ENCODE assay signal across 23 cellular contexts in genomic region chr20:57220187-57221165, GRCh38. TPM values are rescaled to one million over a fixed set of nuclear protein-coding genes. Genes with fewer than 3 reads are reported as not detected.
DNase-seq lines count a peak whose midpoint lies in the region; ATAC-seq and TF ChIP-seq lines count a peak whose summit lies in the region.
"Had no signal": no experiment of that assay in that cellular context is flagged by ENCODE, and none has a peak within 500 bp of the region (broad histone marks: within the 10 kb centered on the region; RNA-seq: fewer than 3 reads in every experiment).

No MANE protein-coding gene starts in this region.

- H3K4me3 ChIP-seq in SK-N-SH (ENCODE audit: low read depth in 2 of 2, low read length in 1 of 2) (no peak overlapping the region), adipocyte (ENCODE audit: low read length) (no peak overlapping the region), foreskin fibroblast (ENCODE audit: low read depth in 1 of 2, low read length in 2 of 2) (peak overlapping the region in 1 of 2 donors; percentile 31)
- H3K4me3 ChIP-seq: BLaER1 treated with 17β-estradiol and CSF1 and Interleukin-3, amounts not matched to agents 10 nM and 100 nM; K562 had no signal

- H3K4me2 ChIP-seq in SK-N-SH: no peak overlapping the region
- H3K4me2 ChIP-seq: BLaER1 treated with 17β-estradiol and CSF1 and Interleukin-3, amounts not matched to agents 10 nM and 100 nM had no signal

- no peaks in the 10 kb centered on the region for H3K79me2 ChIP-seq in SK-N-SH (ENCODE audit: insufficient read depth)

- H3F3A ChIP-seq in SK-N-SH (replicated peaks; ENCODE audit: insufficient read depth): no peaks in the 10 kb centered on the region

- ATAC-seq in SK-N-SH treated with all-trans-retinoic acid at 6 μM for 48 hours: no peak; the same call in 2 of the 3 replicates
- ATAC-seq: CD8-positive, alpha-beta T cell; K562 had no signal

- H4K20me1 ChIP-seq in SK-N-SH (ENCODE audit: insufficient read depth): no peaks in the 10 kb centered on the region

- peak; percentile 77 for DNase-seq in SK-N-SH
- DNase-seq in adipocyte (ENCODE audit: low read depth): peak; percentile 66
- DNase-seq in foreskin fibroblast: peak; percentile 25 to 46
- DNase-seq in HCEC 1CT: no peak
- no peak for DNase-seq in RWPE1 (ENCODE audit: low spot score)
- DNase-seq in A172 (ENCODE audit: low spot score): no peak
- DNase-seq in DMS 273 treated with DMSO at 0.1 percent for 48 hours (lab: John Stamatoyannopoulos, UW): no peak
- DNase-seq: Calu3; CD8-positive, alpha-beta T cell; DMS53; NCI-H1105; NCI-H1694; NCI-H2081 treated with DMSO at 0.1 percent for 48 hours; NCI-H510A; NCI-H774; OCI-M1; SIG-M5 had no signal

- H3K27ac ChIP-seq in SK-N-SH (ENCODE audit: low read depth in 2 of 2, low read length in 1 of 2) (peak overlapping the region in 1 of 2 experiments; percentile 94; a peak in 2 of 4 replicates), RWPE1 (no peak overlapping the region)
- H3K27ac ChIP-seq: 22Rv1; BLaER1 treated with 17β-estradiol and CSF1 and Interleukin-3, amounts not matched to agents 10 nM and 100 nM had no signal

- no peak overlapping the region for H2AFZ ChIP-seq in SK-N-SH (ENCODE audit: low read depth)

- POLR2A ChIA-PET in SK-N-SH (lab: Yijun Ruan, JAX): interaction anchor here (0.6 to 1.0 kb wide), 2 partner anchors 22 to 71 kb away, joined by 3 to 5 read pairs; no protein-coding TSS in a partner anchor
- POLR2A ChIA-PET in RWPE1 (lab: Yijun Ruan, JAX; ENCODE audit: low non-redundant PET): no interaction called here

- peak in 1 of 2 experiments; percentile 38; a peak in 2 of 4 replicates for TF ChIP-seq EP300 in SK-N-SH (IDR thresholded peaks at IDR 0.05; ENCODE audit: borderline replicate concordance in 1 of 2, low read depth in 1 of 2, low read length in 1 of 2)

- H3K36me3 ChIP-seq in SK-N-SH (replicated peaks in 1 of 2; ENCODE audit: control insufficient read depth in 1 of 2, insufficient read depth in 2 of 2, low read length in 1 of 2): no peaks in the 10 kb centered on the region
- H3K36me3 ChIP-seq in adipocyte (ENCODE audit: control insufficient read depth, insufficient read depth, low read length, severe bottlenecking): no peaks in the 10 kb centered on the region
- H3K36me3 ChIP-seq: BLaER1 treated with 17β-estradiol and CSF1 and Interleukin-3, amounts not matched to agents 10 nM and 100 nM had no signal

- H3K9me3 ChIP-seq in SK-N-SH: no peaks in the 10 kb centered on the region
- no peaks in the 10 kb centered on the region for H3K9me3 ChIP-seq in adipocyte (ENCODE audit: control insufficient read depth, low read length)

- H3K9ac ChIP-seq in SK-N-SH (no peak overlapping the region), adipocyte (ENCODE audit: low read length) (no peak overlapping the region)
- H3K9ac ChIP-seq: BLaER1 treated with 17β-estradiol and CSF1 and Interleukin-3, amounts not matched to agents 10 nM and 100 nM had no signal

- H3K4me1 ChIP-seq in SK-N-SH (ENCODE audit: control insufficient read depth in 1 of 2, insufficient read depth in 2 of 2, low read depth in 1 of 2, low read length in 1 of 2): peaks cover 0 to 53% of the 10 kb centered on the region in 2 experiments; a peak in 1 of 4 replicates
- H3K4me1 ChIP-seq in adipocyte (ENCODE audit: control insufficient read depth, insufficient read depth, low read length): peaks cover 16% of the 10 kb centered on the region

- no peaks in the 10 kb centered on the region for H3K27me3 ChIP-seq in SK-N-SH (ENCODE audit: insufficient read depth)
- peaks cover 69% of the 10 kb centered on the region for H3K27me3 ChIP-seq in adipocyte (replicated peaks; ENCODE audit: control insufficient read depth, insufficient read depth, low read length)

- 15% methylated on average over 14 of the region's 14 CpGs for WGBS in SK-N-SH (ENCODE audit: low lambda C conversion rate)

- TF ChIP-seq CTCF in SK-N-SH (IDR thresholded peaks at IDR 0.05) (no peak), foreskin fibroblast (IDR thresholded peaks at IDR 0.05; ENCODE audit: low read depth, low read length) (no peak), RWPE1 (conservative IDR thresholded peaks at IDR 0.05; ENCODE audit: low read depth) (no peak)

- CTCF ChIA-PET in SK-N-SH (lab: Yijun Ruan, JAX): interaction anchor here (0.8 to 2.4 kb wide), 6 partner anchors 19 to 131 kb away, joined by 3 to 15 read pairs (median 4); no protein-coding TSS in a partner anchor
- CTCF ChIA-PET in RWPE1 (lab: Yijun Ruan, JAX): interaction anchor here (0.6 to 0.7 kb wide), 2 partner anchors 10 to 138 kb away, joined by 3 read pairs; no protein-coding TSS in a partner anchor

- TF ChIP-seq RAD21 in SK-N-SH (IDR thresholded peaks at IDR 0.05; ENCODE audit: low read length): no peak; the same call in 1 of the 2 replicates

- H3K9me2 ChIP-seq in SK-N-SH: no peaks in the 10 kb centered on the region

TF ChIP-seq in SK-N-SH, 30 proteins besides CTCF, POLR2A, EP300 and RAD21:
- TF ChIP-seq GATA2 (CRISPR knock-in tag; IDR thresholded peaks at IDR 0.05): peak; percentile 39
- TF ChIP-seq MXI1 (IDR thresholded peaks at IDR 0.05; ENCODE audit: low read depth, low read length): peak; percentile 86
- TF ChIP-seq YY1 (IDR thresholded peaks at IDR 0.05; ENCODE audit: low read depth): no peak
- peak; percentile 98 for TF ChIP-seq RFX5 (IDR thresholded peaks at IDR 0.05; ENCODE audit: low read length)
- TF ChIP-seq CHD2 (IDR thresholded peaks at IDR 0.05; ENCODE audit: low read length, partially characterized antibody): peak; percentile 17
- no peak for TF ChIP-seq SIN3A (IDR thresholded peaks at IDR 0.05; ENCODE audit: borderline replicate concordance, low read depth, low read length)
- 0 out of 2 replicates have a peak, but pooled peaks have one; percentile 30 for TF ChIP-seq RCOR1 (IDR thresholded peaks at IDR 0.05; ENCODE audit: low read length)

TF ChIP-seq in SK-N-SH treated with all-trans-retinoic acid at 6 μM for 48 hours, 23 proteins besides CTCF, POLR2A, EP300 and RAD21:
- TF ChIP-seq ARNTL (CRISPR knock-in tag; IDR thresholded peaks at IDR 0.05; ENCODE audit: borderline replicate concordance, low read depth): no peak
- no peak for TF ChIP-seq ZC3H10 (CRISPR knock-in tag; IDR thresholded peaks at IDR 0.05)
- no peak for TF ChIP-seq CSDC2 (CRISPR knock-in tag; IDR thresholded peaks at IDR 0.05)

RNA-seq across cellular contexts. Expression of gene BMP7, which starts 46.0 kb away (rescaled TPM):
- 0.10 TPM in 1 of 2 replicates, not detected in the other for polyA plus RNA-seq in SK-N-SH (2012; rRNA removed)
- polyA plus RNA-seq in SK-N-SH (2012; cell fraction: cytosol; rRNA removed): 0.03 and 0.12 TPM in 2 replicates
- 0.02 and 0.40 TPM in 2 replicates for polyA plus RNA-seq in SK-N-SH (2012; cell fraction: nucleus; rRNA removed)
- total RNA-seq in A172 (2014; rRNA removed; shearing (Covaris generic)): 7.8 and 10.2 TPM in 2 replicates
- total RNA-seq: Calu3; CD8-positive, alpha-beta T cell; T-helper 1 cell treated with Interleukin-12 subunit alpha and Interleukin-12 subunit beta and Interleukin-4 antibody, amounts not matched to agents 30 ng/mL and 1 ng/mL, for 36 hours had no signal
- polyA plus RNA-seq: AG04450, K562 had no signal

Comparison
In these comparisons a context has a peak if more than half of its experiments do, and no peak if none do; other contexts are left out.
1. DNase-seq: peak in SK-N-SH (single experiment), adipocyte (single experiment) and foreskin fibroblast (2 of 2); none in HCEC 1CT (single experiment), RWPE1 (single experiment), A172 (single experiment) and DMS 273 treated with DMSO at 0.1 percent for 48 hours (single experiment).